8 cellular contexts compared by ENCODE assay signal in the genomic region with DNA sequence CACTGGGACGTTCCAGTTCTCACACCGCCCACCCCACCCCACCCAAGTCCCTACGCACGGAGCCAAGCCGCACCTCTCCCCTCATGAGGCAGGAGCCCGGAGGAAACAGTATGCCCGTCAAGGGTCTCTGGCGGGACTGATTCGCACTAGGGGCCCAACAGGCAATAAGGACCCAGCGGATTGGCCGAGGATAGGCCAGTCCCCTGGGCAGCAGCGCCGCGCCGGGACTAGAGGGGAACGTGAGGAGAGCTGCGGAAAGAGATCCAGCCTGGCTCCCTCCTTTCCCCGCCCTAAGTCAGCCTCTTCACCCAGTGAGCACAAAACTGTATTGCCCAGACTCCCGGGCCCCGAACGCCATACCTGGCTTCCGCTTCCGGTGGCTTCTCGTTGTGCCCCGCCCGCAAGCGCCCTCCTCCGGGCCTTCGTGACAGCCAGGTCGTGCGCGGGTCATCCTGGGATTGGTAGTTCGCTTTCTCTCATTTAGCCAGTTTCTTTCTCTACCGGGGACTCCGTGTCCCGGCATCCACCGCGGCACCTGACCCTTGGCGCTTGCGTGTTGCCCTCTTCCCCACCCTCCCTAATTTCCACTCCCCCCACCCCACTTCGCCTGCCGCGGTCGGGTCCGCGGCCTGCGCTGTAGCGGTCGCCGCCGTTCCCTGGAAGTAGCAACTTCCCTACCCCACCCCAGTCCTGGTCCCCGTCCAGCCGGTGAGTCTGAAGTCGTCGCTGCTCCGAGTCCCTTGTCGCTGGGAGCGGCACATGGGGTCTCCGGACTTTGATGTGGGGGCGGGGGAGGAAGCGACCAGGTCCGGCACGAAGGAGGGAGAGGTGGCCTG. TPM values are rescaled to one million over a fixed set of nuclear protein-coding genes. Genes with fewer than 3 reads are reported as not detected.
DNase-seq lines count a peak whose midpoint lies in the region; ATAC-seq, FAIRE-seq and TF ChIP-seq lines count a peak whose summit lies in the region.

A gene (plus strand): TSS at position 580 of the 836 bp plus-strand sequence. CDS start 752 bp downstream, outside the sequence.

- H3K9me3 ChIP-seq in body of pancreas (no peaks in the 10 kb centered on the region), iPS DF 6.9 (ENCODE audit: control insufficient read depth, insufficient read depth, low read length) (no peaks in the 10 kb centered on the region)

- ATAC-seq in GM18520 (IDR thresholded peaks at IDR 0.05; ENCODE audit: unreplicated experiment), result peak; percentile 81
- ATAC-seq in HG03064 (IDR thresholded peaks at IDR 0.05; ENCODE audit: low read depth, unreplicated experiment), result peak; percentile 57
- peak; percentile 93 for ATAC-seq in body of pancreas

- TF ChIP-seq POLR2A in body of pancreas (IDR thresholded peaks at IDR 0.05), result peak; percentile 69 to 91 (median 88)

- peak; percentile 95 for DNase-seq in 8988T
- peak; percentile 94 for DNase-seq in NCI-H2107 treated with DMSO at 0.1 percent for 48 hours (lab: John Stamatoyannopoulos, UW; ENCODE audit: unreplicated experiment)
- peak; percentile 97 to 99 (median 98) for DNase-seq in body of pancreas
- peak; percentile 95 for DNase-seq in iPS DF 6.9 (ENCODE audit: low read depth, low spot score)
- peak; percentile 89 for DNase-seq in skeletal muscle cell (ENCODE audit: low read depth)

- 0 to 1% methylated on average over 26 to 63 of the region's 63 CpGs for WGBS in body of pancreas, 2 donors
- no CpG with 5 or more reads among the region's 63 CpGs for WGBS in iPS DF 6.9 (ENCODE audit: insufficient coverage, insufficient read length)

- peak within 1 kb of the TSS; percentile 87 to 96 for H3K4me3 ChIP-seq in body of pancreas
- H3K4me3 ChIP-seq in iPS DF 6.9 (ENCODE audit: low read length), result peak within 1 kb of the TSS; percentile 98
- H3K4me3 ChIP-seq in skeletal muscle cell (ENCODE audit: low read depth, low read length), result peak within 1 kb of the TSS; percentile 97

- H3K27ac ChIP-seq in body of pancreas, result peak within 1 kb of the TSS; percentile 82 to 96 (median 94)
- no peak within 1 kb of the TSS for H3K27ac ChIP-seq in iPS DF 6.9 (ENCODE audit: low read length)

- H3K36me3 ChIP-seq in body of pancreas (replicated peaks in 1 of 2; ENCODE audit: insufficient read depth in 1 of 2, low read depth in 2 of 2), result peaks cover 6 to 22% of the 10 kb centered on the region in 2 donors
- peaks cover 30% of the 10 kb centered on the region for H3K36me3 ChIP-seq in iPS DF 6.9 (ENCODE audit: control insufficient read depth, insufficient read depth, low read length)

- no peaks in the 10 kb centered on the region for H3K27me3 ChIP-seq in body of pancreas
- no peaks in the 10 kb centered on the region for H3K27me3 ChIP-seq in iPS DF 6.9 (ENCODE audit: control insufficient read depth, insufficient read depth, low read length)

- intact Hi-C loops in body of pancreas (cut with DNase I), result no loop called here

- peaks cover 53% of the 10 kb centered on the region for H3K4me1 ChIP-seq in body of pancreas
- H3K4me1 ChIP-seq in iPS DF 6.9 (ENCODE audit: control insufficient read depth, insufficient read depth, low read length), result peaks cover 2% of the 10 kb centered on the region; the same call in 1 of the 2 replicates

- FAIRE-seq in TTC549 (lab: Jason Lieb, UNC), result peak; percentile 69

- peak in 1 of 7 experiments; percentile 23 for TF ChIP-seq CTCF in body of pancreas (IDR thresholded peaks at IDR 0.05)

RNA-seq across cellular contexts. Expression of the gene that starts here (rescaled TPM):
- 100 to 1,000 TPM in 1 of 2 donors, 10 to 100 TPM in 1; 98.2 to 100 TPM for total RNA-seq in body of pancreas
